ENCODE assay signal across 1 cellular context in genomic region chr17:76714822-76715461, GRCh38.
A peak's percentile ranks its signal among the peaks of the same experiment; 100 is the strongest.
TF ChIP-seq lines count a peak whose summit lies in the region.

No MANE protein-coding gene starts in this region.

TF ChIP-seq in HEK293, 187 proteins besides CTCF, POLR2A, EP300 and RAD21 (continued from another document):
- TF ChIP-seq ZNF549 (tag by site-specific recombination; IDR thresholded peaks at IDR 0.05) (no peak), PRDM10 (tag by site-specific recombination; IDR thresholded peaks at IDR 0.05) (no peak), ATF2 (tag by site-specific recombination; IDR thresholded peaks at IDR 0.05; ENCODE audit: low read depth) (no peak), GLI2 (tag by site-specific recombination; IDR thresholded peaks at IDR 0.05; ENCODE audit: borderline replicate concordance, low read depth) (no peak), ZNF140 (tag by site-specific recombination; IDR thresholded peaks at IDR 0.05) (no peak), ZNF394 (tag by site-specific recombination; IDR thresholded peaks at IDR 0.05; ENCODE audit: borderline replicate concordance) (no peak), ZNF2 (tag by site-specific recombination; IDR thresholded peaks at IDR 0.05) (peak; percentile 60)
- TF ChIP-seq, protein P1, sequence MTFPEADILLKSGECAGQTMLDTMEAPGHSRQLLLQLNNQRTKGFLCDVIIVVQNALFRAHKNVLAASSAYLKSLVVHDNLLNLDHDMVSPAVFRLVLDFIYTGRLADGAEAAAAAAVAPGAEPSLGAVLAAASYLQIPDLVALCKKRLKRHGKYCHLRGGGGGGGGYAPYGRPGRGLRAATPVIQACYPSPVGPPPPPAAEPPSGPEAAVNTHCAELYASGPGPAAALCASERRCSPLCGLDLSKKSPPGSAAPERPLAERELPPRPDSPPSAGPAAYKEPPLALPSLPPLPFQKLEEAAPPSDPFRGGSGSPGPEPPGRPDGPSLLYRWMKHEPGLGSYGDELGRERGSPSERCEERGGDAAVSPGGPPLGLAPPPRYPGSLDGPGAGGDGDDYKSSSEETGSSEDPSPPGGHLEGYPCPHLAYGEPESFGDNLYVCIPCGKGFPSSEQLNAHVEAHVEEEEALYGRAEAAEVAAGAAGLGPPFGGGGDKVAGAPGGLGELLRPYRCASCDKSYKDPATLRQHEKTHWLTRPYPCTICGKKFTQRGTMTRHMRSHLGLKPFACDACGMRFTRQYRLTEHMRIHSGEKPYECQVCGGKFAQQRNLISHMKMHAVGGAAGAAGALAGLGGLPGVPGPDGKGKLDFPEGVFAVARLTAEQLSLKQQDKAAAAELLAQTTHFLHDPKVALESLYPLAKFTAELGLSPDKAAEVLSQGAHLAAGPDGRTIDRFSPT (tag by site-specific recombination; IDR thresholded peaks at IDR 0.05), result no peak
